ENCODE assay signal across 11 cellular contexts in the genomic region with DNA sequence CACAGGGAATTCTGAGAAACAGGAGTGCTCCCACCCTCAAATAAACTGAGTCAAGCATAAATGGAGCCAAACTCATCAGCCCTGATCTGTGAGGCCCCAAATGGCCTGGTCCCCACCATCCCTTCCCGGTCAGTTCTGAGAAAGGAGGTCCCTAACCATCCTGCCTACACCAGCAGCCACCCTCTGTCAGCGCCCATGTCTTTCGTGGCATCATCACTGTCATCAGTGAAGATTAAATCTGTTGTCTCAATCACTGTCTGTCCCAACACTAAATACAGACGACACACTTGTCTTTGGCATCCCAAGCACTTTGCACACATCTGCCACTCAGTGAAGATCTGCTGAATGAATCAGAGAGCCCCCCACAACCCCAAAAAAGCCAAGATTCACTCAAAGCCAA. TPM values are rescaled to one million over a fixed set of nuclear protein-coding genes. Genes with fewer than 3 reads are reported as not detected.
DNase-seq lines count a peak whose midpoint lies in the region; ATAC-seq, FAIRE-seq and TF ChIP-seq lines count a peak whose summit lies in the region.
"Had no signal": no experiment of that assay in that cellular context is flagged by ENCODE, and none has a peak within 500 bp of the region (broad histone marks: within the 10 kb centered on the region; RNA-seq: fewer than 3 reads in every experiment).

No MANE protein-coding gene starts in this region.

- no peak for ATAC-seq in activated CD8-positive, alpha-beta T cell treated with anti-CD3 and anti-CD28 coated beads, Interleukin-2, amount 10 ng/mL, durations not matched to agents 7 days and 5 days
- no peak for ATAC-seq in stimulated activated memory B cell treated with anti-CD40 and anti-IgM and Interleukin-4, amounts not matched to agents 10 μg/mL and 1 μg/mL and 100 μg/mL, for 72 hours
- ATAC-seq in GM21717 (IDR thresholded peaks at IDR 0.05; ENCODE audit: unreplicated experiment) = no peak
- ATAC-seq: mucosa of descending colon had no signal

- POLR2A ChIA-PET in activated CD8-positive, alpha-beta T cell treated with anti-CD3 and anti-CD28 coated beads, Interleukin-2, amount 10 ng/mL, durations not matched to agents 7 days and 5 days (lab: Charles Lee) = interaction anchor here (2.4 kb wide), 1 partner anchor 25 kb away, joined by 7 read pairs; no protein-coding TSS in a partner anchor

- no peak for FAIRE-seq in GM12891 (lab: Jason Lieb, UNC)

- peaks cover 21% of the 10 kb centered on the region for H3K27me3 Mint-ChIP-seq in T-helper 2 cell treated with Interferon-gamma antibody and Interleukin-4, amounts not matched to agents 5 μg/mL and 100 μg/mL, for 36 hours (ENCODE audit: low read depth)
- H3K27me3 Mint-ChIP-seq in activated CD8-positive, alpha-beta T cell treated with anti-CD3 and anti-CD28 coated beads, Interleukin-2, amount 10 ng/mL, durations not matched to agents 7 days and 5 days (ENCODE audit: low read depth) = no peaks in the 10 kb centered on the region
- H3K27me3 Mint-ChIP-seq in stimulated activated memory B cell treated with anti-CD40 and anti-IgM and Interleukin-4, amounts not matched to agents 10 μg/mL and 1 μg/mL and 100 μg/mL, for 72 hours = no peaks in the 10 kb centered on the region

- DNase-seq in T-helper 2 cell treated with Interferon-gamma antibody and Interleukin-4, amounts not matched to agents 5 μg/mL and 100 μg/mL, for 36 hours (ENCODE audit: low spot score) = no peak
- no peak for DNase-seq in T-helper 2 cell
- no peak for DNase-seq in activated CD8-positive, alpha-beta T cell treated with anti-CD3 and anti-CD28 coated beads, Interleukin-2, amount 10 ng/mL, durations not matched to agents 7 days and 5 days
- no peak for DNase-seq in GM12891 (ENCODE audit: insufficient read length, low spot score)
- DNase-seq in putamen (ENCODE audit: low spot score) = no peak
- DNase-seq: 8988T, SHP77 treated with DMSO at 0.1 percent for 48 hours had no signal

- H3K36me3 Mint-ChIP-seq in T-helper 2 cell treated with Interferon-gamma antibody and Interleukin-4, amounts not matched to agents 5 μg/mL and 100 μg/mL, for 36 hours (ENCODE audit: low read depth) = peaks cover 33% of the 10 kb centered on the region
- H3K36me3 Mint-ChIP-seq in activated CD8-positive, alpha-beta T cell treated with anti-CD3 and anti-CD28 coated beads, Interleukin-2, amount 10 ng/mL, durations not matched to agents 7 days and 5 days (ENCODE audit: low read depth) = peaks cover 42% of the 10 kb centered on the region
- peaks cover 30% of the 10 kb centered on the region for H3K36me3 Mint-ChIP-seq in stimulated activated memory B cell treated with anti-CD40 and anti-IgM and Interleukin-4, amounts not matched to agents 10 μg/mL and 1 μg/mL and 100 μg/mL, for 72 hours

- peak overlapping the region; percentile 24 for H3K4me3 Mint-ChIP-seq in T-helper 2 cell treated with Interferon-gamma antibody and Interleukin-4, amounts not matched to agents 5 μg/mL and 100 μg/mL, for 36 hours
- H3K4me3 Mint-ChIP-seq in activated CD8-positive, alpha-beta T cell treated with anti-CD3 and anti-CD28 coated beads, Interleukin-2, amount 10 ng/mL, durations not matched to agents 7 days and 5 days = no peak overlapping the region
- no peak overlapping the region for H3K4me3 Mint-ChIP-seq in stimulated activated memory B cell treated with anti-CD40 and anti-IgM and Interleukin-4, amounts not matched to agents 10 μg/mL and 1 μg/mL and 100 μg/mL, for 72 hours

- H3K27ac Mint-ChIP-seq in T-helper 2 cell treated with Interferon-gamma antibody and Interleukin-4, amounts not matched to agents 5 μg/mL and 100 μg/mL, for 36 hours = no peak overlapping the region
- peak overlapping the region; percentile 18 for H3K27ac Mint-ChIP-seq in activated CD8-positive, alpha-beta T cell treated with anti-CD3 and anti-CD28 coated beads, Interleukin-2, amount 10 ng/mL, durations not matched to agents 7 days and 5 days
- peak overlapping the region; percentile 73 for H3K27ac Mint-ChIP-seq in stimulated activated memory B cell treated with anti-CD40 and anti-IgM and Interleukin-4, amounts not matched to agents 10 μg/mL and 1 μg/mL and 100 μg/mL, for 72 hours

- H3K4me1 Mint-ChIP-seq in T-helper 2 cell treated with Interferon-gamma antibody and Interleukin-4, amounts not matched to agents 5 μg/mL and 100 μg/mL, for 36 hours (ENCODE audit: low read depth) = peaks cover 51% of the 10 kb centered on the region
- peaks cover 74% of the 10 kb centered on the region for H3K4me1 Mint-ChIP-seq in activated CD8-positive, alpha-beta T cell treated with anti-CD3 and anti-CD28 coated beads, Interleukin-2, amount 10 ng/mL, durations not matched to agents 7 days and 5 days (ENCODE audit: low read depth)
- H3K4me1 Mint-ChIP-seq in stimulated activated memory B cell treated with anti-CD40 and anti-IgM and Interleukin-4, amounts not matched to agents 10 μg/mL and 1 μg/mL and 100 μg/mL, for 72 hours = peaks cover 95% of the 10 kb centered on the region

- H3K27me3 ChIP-seq in layer of hippocampus (ENCODE audit: control insufficient read depth, insufficient read depth, low read length) = no peaks in the 10 kb centered on the region

- peak overlapping the region; percentile 78 for H3K27ac ChIP-seq in layer of hippocampus (ENCODE audit: low read depth, low read length)

- TF ChIP-seq POLR2A in GM12891 (IDR thresholded peaks at IDR 0.05; ENCODE audit: low read depth, low read length) = no peak

- CTCF ChIA-PET in activated CD8-positive, alpha-beta T cell treated with anti-CD3 and anti-CD28 coated beads, Interleukin-2, amount 10 ng/mL, durations not matched to agents 7 days and 5 days (lab: Charles Lee) = interaction anchor here (1.0 to 3.7 kb wide), 4 partner anchors 9 to 80 kb away, joined by 3 to 15 read pairs (median 4); no protein-coding TSS in a partner anchor

- H3K9me3 Mint-ChIP-seq in T-helper 2 cell treated with Interferon-gamma antibody and Interleukin-4, amounts not matched to agents 5 μg/mL and 100 μg/mL, for 36 hours = no peaks in the 10 kb centered on the region
- no peaks in the 10 kb centered on the region for H3K9me3 Mint-ChIP-seq in activated CD8-positive, alpha-beta T cell treated with anti-CD3 and anti-CD28 coated beads, Interleukin-2, amount 10 ng/mL, durations not matched to agents 7 days and 5 days (ENCODE audit: insufficient read depth)
- no peaks in the 10 kb centered on the region for H3K9me3 Mint-ChIP-seq in stimulated activated memory B cell treated with anti-CD40 and anti-IgM and Interleukin-4, amounts not matched to agents 10 μg/mL and 1 μg/mL and 100 μg/mL, for 72 hours

TF ChIP-seq in GM12891, 5 proteins besides CTCF, POLR2A, EP300 and RAD21:
- TF ChIP-seq SPI1 (IDR thresholded peaks at IDR 0.05; ENCODE audit: low read depth, low read length) (no peak), POLR2AphosphoS5 (IDR thresholded peaks at IDR 0.05; ENCODE audit: low read depth, low read length) (no peak), POU2F2 (IDR thresholded peaks at IDR 0.05; ENCODE audit: low read depth, low read length) (no peak), TAF1 (IDR thresholded peaks at IDR 0.05; ENCODE audit: low read depth, low read length) (no peak), PAX5 (IDR thresholded peaks at IDR 0.05; ENCODE audit: insufficient read depth, low read length, severe bottlenecking) (no peak)

RNA-seq across cellular contexts. Expression of a gene that starts 22.4 kb away (rescaled TPM):
- total RNA-seq in activated CD8-positive, alpha-beta T cell treated with anti-CD3 and anti-CD28 coated beads, Interleukin-2, amount 10 ng/mL, durations not matched to agents 7 days and 5 days = 10 to 100 TPM; 24.9 to 26.5 TPM
- polyA plus RNA-seq in GM12891 (2012; ENCODE audit: low read depth, missing spikeins) = 20.8 TPM

RNA-seq across cellular contexts. Expression of a gene that starts 38.3 kb away (rescaled TPM):
- 10 to 100 TPM; 36.2 to 37.4 TPM for total RNA-seq in activated CD8-positive, alpha-beta T cell treated with anti-CD3 and anti-CD28 coated beads, Interleukin-2, amount 10 ng/mL, durations not matched to agents 7 days and 5 days
- polyA plus RNA-seq in GM12891 (2012; ENCODE audit: low read depth, missing spikeins) = 4.8 TPM
